In the genomic region with DNA sequence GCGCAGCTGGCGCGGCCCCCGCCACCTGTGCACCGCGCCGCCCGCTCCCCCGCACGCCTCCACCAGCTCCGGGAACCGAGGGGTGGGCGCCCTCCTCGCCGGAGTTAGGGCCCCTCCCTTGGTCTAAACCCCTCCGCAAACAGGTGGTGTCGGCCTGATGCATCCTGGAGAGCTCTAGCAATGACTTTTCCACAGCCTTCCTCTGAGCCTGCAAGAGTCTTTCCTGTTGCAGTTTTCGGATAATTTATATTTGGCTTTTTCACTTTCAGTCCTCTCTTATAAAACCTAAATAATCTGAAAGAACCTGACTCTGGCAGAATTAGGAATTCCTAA, we compare ENCODE assay signal across 8 cellular contexts. TPM values are rescaled to one million over a fixed set of nuclear protein-coding genes. Genes with fewer than 3 reads are reported as not detected.
DNase-seq lines count a peak whose midpoint lies in the region; ATAC-seq, FAIRE-seq and TF ChIP-seq lines count a peak whose summit lies in the region.

No MANE protein-coding gene starts in this region.

- peaks cover 14% of the 10 kb centered on the region for H3K4me1 ChIP-seq in HUES64 (ENCODE audit: insufficient read depth, low read length)

- H3K27ac Mint-ChIP-seq in natural killer cell: no peak overlapping the region

- CTCF ChIA-PET in BJ (lab: Yijun Ruan, JAX): interaction anchor here (0.6 to 3.2 kb wide), 11 partner anchors 8 to 155 kb away, joined by 3 to 35 read pairs (median 4); no protein-coding TSS in a partner anchor

- no peaks in the 10 kb centered on the region for H3K36me3 ChIP-seq in BJ (ENCODE audit: control insufficient read depth, insufficient read depth, low read length)
- H3K36me3 ChIP-seq in HUES64 (ENCODE audit: insufficient read depth, low read length): no peaks in the 10 kb centered on the region

- no peak for DNase-seq in BJ (ENCODE audit: low read depth)
- peak in 1 of 61 donors; percentile 68 for DNase-seq in caudate nucleus (lab: John Stamatoyannopoulos, UW)
- no peak for DNase-seq in natural killer cell
- DNase-seq in cerebellar cortex (ENCODE audit: low spot score): no peak
- no peak for DNase-seq in H54 (ENCODE audit: insufficient read length, low spot score)

- H3K9ac ChIP-seq in HUES64 (ENCODE audit: low read depth, low read length): peak overlapping the region; percentile 48; the same call in 1 of the 2 replicates

- TF ChIP-seq CTCF in BJ (IDR thresholded peaks at IDR 0.05; ENCODE audit: insufficient read depth, low read depth, low read length) (no peak), natural killer cell (IDR thresholded peaks at IDR 0.05) (peak; percentile 1)

- H3K9me3 ChIP-seq in HUES64 (ENCODE audit: insufficient read depth, low read depth, low read length): no peaks in the 10 kb centered on the region

- WGBS in HUES64: 4% methylated on average over 18 of the region's 18 CpGs

- no peaks in the 10 kb centered on the region for H3K36me3 Mint-ChIP-seq in natural killer cell

- peak overlapping the region; percentile 59 for H3K4me3 Mint-ChIP-seq in natural killer cell

- H3K4me1 Mint-ChIP-seq in natural killer cell: peaks cover 9 to 13% of the 10 kb centered on the region in 2 donors

- H3K27me3 ChIP-seq in BJ (ENCODE audit: control insufficient read depth, insufficient read depth, low read length): peaks cover 13% of the 10 kb centered on the region
- peaks cover 36% of the 10 kb centered on the region for H3K27me3 ChIP-seq in HUES64 (ENCODE audit: insufficient read depth, low read length)

- TF ChIP-seq POLR2A in H54 (IDR thresholded peaks at IDR 0.05; ENCODE audit: low read depth, low read length): no peak

- H3K4me3 ChIP-seq in BJ (ENCODE audit: low read depth, low read length): peak overlapping the region; percentile 51
- H3K4me3 ChIP-seq in HUES64 (ENCODE audit: low read length): peak overlapping the region; percentile 72

- FAIRE-seq in H54 (lab: Jason Lieb, UNC): no peak

- ATAC-seq in natural killer cell (no peak), GM21528 (IDR thresholded peaks at IDR 0.05; ENCODE audit: low FRiP score, unreplicated experiment) (no peak), HG03469 (IDR thresholded peaks at IDR 0.05; ENCODE audit: unreplicated experiment) (no peak)

- intact Hi-C loops in natural killer cell (cut with micrococcal nuclease): no loop called here

- POLR2A ChIA-PET in BJ (lab: Charles Lee): interaction anchor here (0.5 kb wide), 1 partner anchor 68 kb away, joined by 3 read pairs; no protein-coding TSS in a partner anchor

- peaks cover 0 to 2% of the 10 kb centered on the region in 2 donors for H3K9me3 Mint-ChIP-seq in natural killer cell

- H3K27ac ChIP-seq in HUES64 (ENCODE audit: low read depth, low read length) (no peak overlapping the region), caudate nucleus (ENCODE audit: low read depth, low read length) (peak overlapping the region; percentile 70)

- peaks cover 38 to 68% of the 10 kb centered on the region in 2 donors for H3K27me3 Mint-ChIP-seq in natural killer cell (ENCODE audit: low read depth in 2 of 2)

RNA-seq across cellular contexts. Expression of a gene that starts 0.3 kb away (rescaled TPM):
- polyA plus RNA-seq in BJ (2011; rRNA removed): 0.05 and 0.20 TPM in 2 replicates
- 0.38 TPM in 1 of 2 replicates, not detected in the other for polyA minus RNA-seq in BJ (2011; rRNA and poly(A)+ RNA removed)
- polyA plus RNA-seq in HUES64 (2013, experiment 1 of 2): 2.8 TPM
- polyA plus RNA-seq in HUES64 (2013, experiment 2 of 2): 2.3 TPM
- total RNA-seq in natural killer cell: 1 to 10 TPM in 1 of 3 donors, under 1 TPM in 1, not detected in 1; 0.66 to 2.3 TPM
